ENCODE assay signal across 8 cellular contexts in genomic region chr15:32718822-32719716, GRCh38. TPM values are rescaled to one million over a fixed set of nuclear protein-coding genes. Genes with fewer than 3 reads are reported as not detected.
DNase-seq lines count a peak whose midpoint lies in the region; ATAC-seq and TF ChIP-seq lines count a peak whose summit lies in the region.

No MANE protein-coding gene starts in this region.

- H3K27me3 Mint-ChIP-seq in activated CD4-positive, alpha-beta T cell treated with anti-CD3 and anti-CD28 coated beads, Interleukin-2, amount 10 ng/mL, durations not matched to agents 24 days and 14 days: peaks cover 72% of the 10 kb centered on the region

- peaks cover 19% of the 10 kb centered on the region for H3K4me1 Mint-ChIP-seq in activated CD4-positive, alpha-beta T cell treated with anti-CD3 and anti-CD28 coated beads, Interleukin-2, amount 10 ng/mL, durations not matched to agents 24 days and 14 days

- ATAC-seq in body of pancreas: peak; percentile 68
- ATAC-seq in right lobe of liver: peak; percentile 84 to 91 (median 90)
- ATAC-seq in GM21825 (IDR thresholded peaks at IDR 0.05; ENCODE audit: unreplicated experiment): no peak

- DNase-seq in activated CD4-positive, alpha-beta T cell treated with anti-CD3 and anti-CD28 coated beads, Interleukin-2, amount 10 ng/mL, durations not matched to agents 24 days and 14 days: peak; percentile 57
- DNase-seq in activated CD4-positive, alpha-beta T cell treated with anti-CD3 and anti-CD28 coated beads, Interleukin-2, amount 50 U/mL, for 1 hour: no peak
- DNase-seq in body of pancreas: peak; percentile 29 to 70 (median 40)
- peak; percentile 52 to 74 (median 62) for DNase-seq in right lobe of liver
- DNase-seq in testis: no peak
- DNase-seq in GM10248 (ENCODE audit: extremely low spot score): no peak
- no peak for DNase-seq in NCI-H226

- WGBS in body of pancreas, 2 donors: 1 to 12% methylated on average over 8 to 54 of the region's 70 CpGs
- 3% methylated on average over 18 of the region's 70 CpGs for WGBS in right lobe of liver (ENCODE audit: insufficient coverage, low coverage, low lambda C conversion rate, missing lambda C conversion rate)
- 4 to 8% methylated on average over 30 to 70 of the region's 70 CpGs for WGBS in testis, 2 donors

- H3K9me3 ChIP-seq in body of pancreas (no peaks in the 10 kb centered on the region), right lobe of liver (no peaks in the 10 kb centered on the region), testis (no peaks in the 10 kb centered on the region)

- TF ChIP-seq CTCF in body of pancreas (IDR thresholded peaks at IDR 0.05) (no peak), right lobe of liver (IDR thresholded peaks at IDR 0.05) (no peak), testis (IDR thresholded peaks at IDR 0.05) (no peak), GM10248 (IDR thresholded peaks at IDR 0.05; ENCODE audit: control extremely low read depth, extremely low read depth, low read depth, missing control alignments) (no peak)

- peak overlapping the region in 1 of 2 donors; percentile 11 for H3K4me3 ChIP-seq in body of pancreas
- peak overlapping the region; percentile 39 to 51 (median 48) for H3K4me3 ChIP-seq in right lobe of liver
- peak overlapping the region; percentile 36 to 54 for H3K4me3 ChIP-seq in testis

- intact Hi-C loops in activated CD4-positive, alpha-beta T cell treated with anti-CD3 and anti-CD28 coated beads, Interleukin-2, amount 10 ng/mL, durations not matched to agents 24 days and 14 days (cut with micrococcal nuclease): loop anchor here (2.0 kb wide), 1 partner anchor 56 kb away; no protein-coding TSS in a partner anchor
- intact Hi-C loops in body of pancreas (cut with DNase I) (no loop called here), right lobe of liver (cut with DNase I) (no loop called here), testis (cut with DNase I; ENCODE audit: low total_unique reads) (no loop called here)

- H3K36me3 Mint-ChIP-seq in activated CD4-positive, alpha-beta T cell treated with anti-CD3 and anti-CD28 coated beads, Interleukin-2, amount 10 ng/mL, durations not matched to agents 24 days and 14 days (ENCODE audit: low read depth): no peaks in the 10 kb centered on the region

- H3K27ac Mint-ChIP-seq in activated CD4-positive, alpha-beta T cell treated with anti-CD3 and anti-CD28 coated beads, Interleukin-2, amount 10 ng/mL, durations not matched to agents 24 days and 14 days: no peak overlapping the region

- peak overlapping the region in 1 of 4 donors; percentile 13 for H3K27ac ChIP-seq in body of pancreas
- H3K27ac ChIP-seq in right lobe of liver: no peak overlapping the region
- no peak overlapping the region for H3K27ac ChIP-seq in testis

- CTCF ChIA-PET in GM10248 (lab: Yijun Ruan, JAX): interaction anchor here (1.1 kb wide), 1 partner anchor 55 kb away, joined by 3 read pairs; no protein-coding TSS in a partner anchor

- no peaks in the 10 kb centered on the region for H3K9me3 Mint-ChIP-seq in activated CD4-positive, alpha-beta T cell treated with anti-CD3 and anti-CD28 coated beads, Interleukin-2, amount 10 ng/mL, durations not matched to agents 24 days and 14 days

- H3K4me1 ChIP-seq in body of pancreas (peaks cover 27% of the 10 kb centered on the region), right lobe of liver (peaks cover 0 to 19% (median 4%) of the 10 kb centered on the region in 4 donors), testis (peaks cover 10% of the 10 kb centered on the region)

- TF ChIP-seq POLR2A in body of pancreas (IDR thresholded peaks at IDR 0.05) (no peak), right lobe of liver (IDR thresholded peaks at IDR 0.05) (no peak), testis (IDR thresholded peaks at IDR 0.05) (no peak)

- POLR2A ChIA-PET in GM10248 (lab: Yijun Ruan, JAX): no interaction called here

- H3K36me3 ChIP-seq in body of pancreas (replicated peaks in 1 of 2; ENCODE audit: insufficient read depth in 1 of 2, low read depth in 2 of 2) (no peaks in the 10 kb centered on the region), right lobe of liver (no peaks in the 10 kb centered on the region), testis (ENCODE audit: low read depth, missing control alignments) (no peaks in the 10 kb centered on the region)

- peak overlapping the region; percentile 46 for H3K4me3 Mint-ChIP-seq in activated CD4-positive, alpha-beta T cell treated with anti-CD3 and anti-CD28 coated beads, Interleukin-2, amount 10 ng/mL, durations not matched to agents 24 days and 14 days

- H3K27me3 ChIP-seq in body of pancreas (peaks cover 0 to 15% of the 10 kb centered on the region in 2 donors), right lobe of liver (peaks cover 0 to 16% of the 10 kb centered on the region in 2 donors), testis (no peaks in the 10 kb centered on the region)

RNA-seq across cellular contexts. Expression of gene GREM1, which starts 1.3 kb away (rescaled TPM):
- not detected in 2 replicates for total RNA-seq in activated CD4-positive, alpha-beta T cell treated with anti-CD3 and anti-CD28 coated beads, Interleukin-2, amount 10 ng/mL, durations not matched to agents 24 days and 14 days
- total RNA-seq in body of pancreas (1 to 10 TPM in 1 of 2 donors, under 1 TPM in 1; under 0.01 to 6.5 TPM), right lobe of liver (1 to 10 TPM in 2 of 6 experiments, under 1 TPM in 3, not detected in 1; 0.16 to 2.4 (median 0.37) TPM), testis (1 to 10 TPM; 1.6 to 1.8 TPM)
- polyA plus RNA-seq in testis (ENCODE audit: insufficient read depth, low read depth, low replicate concordance): 1.4 TPM

Comparison
In these comparisons a context has a peak if more than half of its experiments do, and no peak if none do; other contexts are left out.
1. DNase-seq: peak in activated CD4-positive, alpha-beta T cell treated with anti-CD3 and anti-CD28 coated beads, Interleukin-2, amount 10 ng/mL, durations not matched to agents 24 days and 14 days (single experiment), body of pancreas (4 of 4) and right lobe of liver (3 of 3); none in activated CD4-positive, alpha-beta T cell treated with anti-CD3 and anti-CD28 coated beads, Interleukin-2, amount 50 U/mL, for 1 hour (single experiment), testis (single experiment), GM10248 (single experiment) and NCI-H226 (single experiment).